25 cellular contexts compared by ENCODE assay signal in genomic region chr15:60539017-60539416, GRCh38.
A peak's percentile ranks its signal among the peaks of the same experiment; 100 is the strongest.
DNase-seq lines count a peak whose midpoint lies in the region; ATAC-seq and TF ChIP-seq lines count a peak whose summit lies in the region.
"Had no signal": no experiment of that assay in that cellular context is flagged by ENCODE, and none has a peak within 500 bp of the region (broad histone marks: within the 10 kb centered on the region; RNA-seq: fewer than 3 reads in every experiment).

No MANE protein-coding gene starts in this region.

- H3K4me1 ChIP-seq in smooth muscle cell (ENCODE audit: low read depth) (peaks cover 11% of the 10 kb centered on the region), endodermal cell (ENCODE audit: control insufficient read depth, insufficient read depth, low read length) (no peaks in the 10 kb centered on the region)
- H3K4me1 ChIP-seq: A549, foreskin keratinocyte had no signal

- no peak overlapping the region for H3K4me3 Mint-ChIP-seq in activated T-cell treated with anti-CD3 and anti-CD28 coated beads, Interleukin-2, amount 50 U/mL, for 24 hours
- peak overlapping the region; percentile 11 to 62 (median 13) for H3K4me3 Mint-ChIP-seq in T-cell
- no peak overlapping the region for H3K4me3 Mint-ChIP-seq in endodermal cell
- H3K4me3 Mint-ChIP-seq: activated B cell treated with CpG ODN at 0.5 μM for 24 hours; dendritic cell treated with granulocyte-macrophage colony-stimulating factor and Interleukin-4, amounts not matched to agents 40 ng/mL and 50 ng/mL, for 4 days; HFFc6; stimulated activated memory B cell treated with anti-CD40 and anti-IgM and Interleukin-4, amounts not matched to agents 10 μg/mL and 1 μg/mL and 100 μg/mL, for 72 hours had no signal

- H3K27me3 ChIP-seq in smooth muscle cell (ENCODE audit: low read depth) (no peaks in the 10 kb centered on the region), endodermal cell (ENCODE audit: control insufficient read depth, insufficient read depth, low read length, poor library complexity, severe bottlenecking) (no peaks in the 10 kb centered on the region)
- H3K27me3 ChIP-seq: adrenal gland, esophagus squamous epithelium, foreskin keratinocyte, heart right ventricle had no signal

- no peak overlapping the region for H2AFZ ChIP-seq in smooth muscle cell (ENCODE audit: low read depth)

- no peaks in the 10 kb centered on the region for H3K9me3 Mint-ChIP-seq in activated T-cell treated with anti-CD3 and anti-CD28 coated beads, Interleukin-2, amount 50 U/mL, for 24 hours
- H3K9me3 Mint-ChIP-seq in T-cell (no peaks in the 10 kb centered on the region), endodermal cell (no peaks in the 10 kb centered on the region)
- H3K9me3 Mint-ChIP-seq: activated B cell treated with CpG ODN at 0.5 μM for 24 hours; dendritic cell treated with granulocyte-macrophage colony-stimulating factor and Interleukin-4, amounts not matched to agents 40 ng/mL and 50 ng/mL, for 4 days; HFFc6; stimulated activated memory B cell treated with anti-CD40 and anti-IgM and Interleukin-4, amounts not matched to agents 10 μg/mL and 1 μg/mL and 100 μg/mL, for 72 hours had no signal

- no peak for DNase-seq in activated T-cell treated with anti-CD3 and anti-CD28 coated beads, Interleukin-2, amount 50 U/mL, for 24 hours
- no peak for DNase-seq in activated T-cell treated with anti-CD3 and anti-CD28 coated beads, Interleukin-2, amount 50 U/mL, for 48 hours
- no peak for DNase-seq in T-cell
- peak; percentile 23 for DNase-seq in dermis blood vessel endothelial cell
- no peak for DNase-seq in occipital lobe (lab: John Stamatoyannopoulos, UW)
- DNase-seq in retina = no peak
- DNase-seq in smooth muscle cell (lab: John Stamatoyannopoulos, UW; ENCODE audit: unreplicated experiment) = no peak
- no peak for DNase-seq in endodermal cell
- DNase-seq: activated B cell treated with CpG ODN at 0.5 μM for 24 hours, activated gamma-delta T cell, adrenal gland, AML-193, EL, esophagus squamous epithelium, foreskin keratinocyte, GOT3, heart right ventricle, HFFc6, IMR-90, NCI-H1694, NCI-H446 treated with DMSO at 0.1 percent for 48 hours, SW 1271 had no signal

- H3K4me1 Mint-ChIP-seq in activated T-cell treated with anti-CD3 and anti-CD28 coated beads, Interleukin-2, amount 50 U/mL, for 24 hours (ENCODE audit: low read depth) = peaks cover 91% of the 10 kb centered on the region
- H3K4me1 Mint-ChIP-seq in T-cell = peaks cover 94 to 97% (median 95%) of the 10 kb centered on the region in 3 donors
- peaks cover 10% of the 10 kb centered on the region for H3K4me1 Mint-ChIP-seq in endodermal cell
- H3K4me1 Mint-ChIP-seq: activated B cell treated with CpG ODN at 0.5 μM for 24 hours; stimulated activated memory B cell treated with anti-CD40 and anti-IgM and Interleukin-4, amounts not matched to agents 10 μg/mL and 1 μg/mL and 100 μg/mL, for 72 hours had no signal

- peak in 3 of 4 experiments; percentile 38 to 58 (median 46) for ATAC-seq in T-cell (replicated peaks in 1 of 4)
- ATAC-seq: A549; foreskin keratinocyte; heart right ventricle; stimulated activated memory B cell treated with anti-CD40 and anti-IgM and Interleukin-4, amounts not matched to agents 10 μg/mL and 1 μg/mL and 100 μg/mL, for 72 hours had no signal

- CTCF ChIA-PET in T-cell (lab: Charles Lee) = interaction anchor here in 1 of 2 donors (1.1 to 1.6 kb wide), 4 partner anchors 8 to 46 kb away, joined by 3 to 5 read pairs (median 4); no protein-coding TSS in a partner anchor

- H4K20me1 ChIP-seq in smooth muscle cell (ENCODE audit: low read depth) = peaks cover 95% of the 10 kb centered on the region

- H3K36me3 ChIP-seq in smooth muscle cell (ENCODE audit: low read depth) (no peaks in the 10 kb centered on the region), endodermal cell (ENCODE audit: control insufficient read depth, insufficient read depth, low read length) (no peaks in the 10 kb centered on the region)
- H3K36me3 ChIP-seq: adrenal gland, esophagus squamous epithelium, heart right ventricle had no signal

- 95% methylated on average over 2 of the region's 2 CpGs for WGBS in smooth muscle cell (ENCODE audit: low lambda C conversion rate)
- 95 to 100% methylated on average over 2 of the region's 2 CpGs for WGBS in endodermal cell (ENCODE audit: insufficient coverage in 1 of 2, insufficient read length in 1 of 2), 2 experiments

- H3F3A ChIP-seq in smooth muscle cell (ENCODE audit: low read depth) = no peaks in the 10 kb centered on the region

- H3K9ac ChIP-seq in smooth muscle cell (ENCODE audit: low read depth) = no peak overlapping the region
- H3K9ac ChIP-seq in endodermal cell (ENCODE audit: extremely low read depth, low read length, poor library complexity, severe bottlenecking) = no peak overlapping the region

- no peak overlapping the region for H3K27ac ChIP-seq in smooth muscle cell (ENCODE audit: low read depth)
- H3K27ac ChIP-seq in endodermal cell (ENCODE audit: low read depth, low read length) = no peak overlapping the region
- H3K27ac ChIP-seq: A549, esophagus squamous epithelium, foreskin keratinocyte, heart right ventricle had no signal

- H3K4me3 ChIP-seq in smooth muscle cell (no peak overlapping the region), endodermal cell (ENCODE audit: low read length) (no peak overlapping the region)
- H3K4me3 ChIP-seq: A549, adrenal gland, esophagus squamous epithelium, heart right ventricle had no signal

- no peak overlapping the region for H3K4me2 ChIP-seq in smooth muscle cell
- H3K4me2 ChIP-seq: A549 had no signal

- POLR2A ChIA-PET in T-cell (lab: Charles Lee) = interaction anchor here (0.8 to 1.2 kb wide), 3 partner anchors 8 to 12 kb away, joined by 3 to 6 read pairs (median 5); no protein-coding TSS in a partner anchor

- no peak for TF ChIP-seq CTCF in smooth muscle cell (IDR thresholded peaks at IDR 0.05; ENCODE audit: borderline replicate concordance, insufficient read depth, poor library complexity, severe bottlenecking)
- TF ChIP-seq CTCF in endodermal cell (conservative IDR thresholded peaks at IDR 0.05) = no peak

- H3K9me3 ChIP-seq in smooth muscle cell (replicated peaks; ENCODE audit: low read depth) = no peaks in the 10 kb centered on the region
- no peaks in the 10 kb centered on the region for H3K9me3 ChIP-seq in endodermal cell (ENCODE audit: control insufficient read depth, low read length)
- H3K9me3 ChIP-seq: A549, adrenal gland, esophagus squamous epithelium, heart right ventricle had no signal

- peaks cover 30% of the 10 kb centered on the region for H3K36me3 Mint-ChIP-seq in activated T-cell treated with anti-CD3 and anti-CD28 coated beads, Interleukin-2, amount 50 U/mL, for 24 hours (ENCODE audit: low read depth)
- H3K36me3 Mint-ChIP-seq in T-cell = peaks cover 14% of the 10 kb centered on the region
- no peaks in the 10 kb centered on the region for H3K36me3 Mint-ChIP-seq in endodermal cell (ENCODE audit: low read depth)

- no peaks in the 10 kb centered on the region for H3K79me2 ChIP-seq in smooth muscle cell (ENCODE audit: low read depth)

- H3K27ac Mint-ChIP-seq in activated T-cell treated with anti-CD3 and anti-CD28 coated beads, Interleukin-2, amount 50 U/mL, for 24 hours = peak overlapping the region; percentile 89
- peak overlapping the region; percentile 68 to 86 for H3K27ac Mint-ChIP-seq in T-cell
- H3K27ac Mint-ChIP-seq in endodermal cell = no peak overlapping the region
- H3K27ac Mint-ChIP-seq: activated B cell treated with CpG ODN at 0.5 μM for 24 hours; dendritic cell treated with granulocyte-macrophage colony-stimulating factor and Interleukin-4, amounts not matched to agents 40 ng/mL and 50 ng/mL, for 4 days; HFFc6; stimulated activated memory B cell treated with anti-CD40 and anti-IgM and Interleukin-4, amounts not matched to agents 10 μg/mL and 1 μg/mL and 100 μg/mL, for 72 hours had no signal

- H3K27me3 Mint-ChIP-seq in activated T-cell treated with anti-CD3 and anti-CD28 coated beads, Interleukin-2, amount 50 U/mL, for 24 hours = no peaks in the 10 kb centered on the region
- H3K27me3 Mint-ChIP-seq in T-cell (no peaks in the 10 kb centered on the region), endodermal cell (ENCODE audit: insufficient read depth) (no peaks in the 10 kb centered on the region)
- H3K27me3 Mint-ChIP-seq: activated B cell treated with CpG ODN at 0.5 μM for 24 hours; dendritic cell treated with granulocyte-macrophage colony-stimulating factor and Interleukin-4, amounts not matched to agents 40 ng/mL and 50 ng/mL, for 4 days; stimulated activated memory B cell treated with anti-CD40 and anti-IgM and Interleukin-4, amounts not matched to agents 10 μg/mL and 1 μg/mL and 100 μg/mL, for 72 hours had no signal

Comparison
In these comparisons a context has a peak if more than half of its experiments do, and no peak if none do; other contexts are left out.
1. H3K4me3 Mint-ChIP-seq: peak in T-cell (3 of 3); none in activated T-cell treated with anti-CD3 and anti-CD28 coated beads, Interleukin-2, amount 50 U/mL, for 24 hours (single experiment) and endodermal cell (single experiment).